In genomic region chr5:43044181-43044914, GRCh38 we compare ENCODE assay signal across 8 cellular contexts. TPM values are rescaled to one million over a fixed set of nuclear protein-coding genes. Genes with fewer than 3 reads are reported as not detected.
DNase-seq lines count a peak whose midpoint lies in the region; TF ChIP-seq lines count a peak whose summit lies in the region.
"Had no signal": no experiment of that assay in that cellular context is flagged by ENCODE, and none has a peak within 500 bp of the region (broad histone marks: within the 10 kb centered on the region; RNA-seq: fewer than 3 reads in every experiment).

No MANE protein-coding gene starts in this region.

- peaks cover 2% of the 10 kb centered on the region for H3K9me3 ChIP-seq in iPS-18c (ENCODE audit: control insufficient read depth, insufficient read depth, low read length)
- H3K9me3 ChIP-seq in skeletal muscle tissue (ENCODE audit: control insufficient read depth in 3 of 3, low read length in 3 of 3): no peaks in the 10 kb centered on the region

- peak overlapping the region; percentile 64 for H3K27ac ChIP-seq in skeletal muscle tissue (ENCODE audit: low read depth, low read length)

- peaks cover 27 to 38% (median 36%) of the 10 kb centered on the region in 3 donors for H3K4me1 ChIP-seq in skeletal muscle tissue (ENCODE audit: control insufficient read depth in 3 of 3, insufficient read depth in 3 of 3, low read length in 3 of 3)

- no peaks in the 10 kb centered on the region for H3K36me3 ChIP-seq in skeletal muscle tissue (ENCODE audit: control insufficient read depth in 3 of 3, insufficient read depth in 3 of 3, low read length in 3 of 3)

- in situ Hi-C loops in ACHN (cut with HindIII; ENCODE audit: low pct_ligation_motif_present, low pct_unique_long_range_greater_than_20kb, low sequenced_read_pairs): no loop called here

- peak overlapping the region; percentile 42 for H3K4me3 ChIP-seq in HFF-Myc (replicated peaks; ENCODE audit: low read depth, low read length)
- peak overlapping the region; percentile 6; the same call in 1 of the 2 replicates for H3K4me3 ChIP-seq in iPS-18c (ENCODE audit: insufficient read depth, low read depth, low read length)
- peak overlapping the region; percentile 63 to 64 (median 64) for H3K4me3 ChIP-seq in skeletal muscle tissue (ENCODE audit: low read length in 3 of 3)
- H3K4me3 ChIP-seq: GM12878 had no signal

- no peaks in the 10 kb centered on the region for H3K27me3 ChIP-seq in skeletal muscle tissue (ENCODE audit: control insufficient read depth in 3 of 3, insufficient read depth in 3 of 3, low read length in 3 of 3)

- DNase-seq in HFF-Myc (ENCODE audit: extremely low read depth, low read depth): no peak
- DNase-seq in astrocyte of the hippocampus (ENCODE audit: low read depth, low spot score): peak; percentile 79
- DNase-seq in activated T-cell treated with anti-CD3 and anti-CD28 coated beads, Interleukin-2, amount 50 U/mL, for 1 hour: no peak
- DNase-seq in NCI-H2029 treated with DMSO at 0.1 percent for 48 hours (lab: John Stamatoyannopoulos, UW): no peak
- no peak for DNase-seq in ACHN

- TF ChIP-seq CTCF in HFF-Myc (IDR thresholded peaks at IDR 0.05; ENCODE audit: low read depth, low read length, missing control alignments): no peak

- peak overlapping the region; percentile 27 to 57 (median 35) for H3K9ac ChIP-seq in skeletal muscle tissue (ENCODE audit: low read depth in 1 of 3, low read length in 3 of 3)

RNA-seq across cellular contexts. Expression of gene ANXA2R, which starts 4.2 kb away (rescaled TPM):
- 1.6 TPM for total RNA-seq in skeletal muscle tissue

Comparison
In these comparisons a context has a peak if more than half of its experiments do, and no peak if none do; other contexts are left out.
1. H3K4me3 ChIP-seq: peak in every context shown above with its lines; median percentile 64 in skeletal muscle tissue; 42 in HFF-Myc; 6 in iPS-18c.